1 cellular context compared by ENCODE assay signal in genomic region chr7:38398725-38399321, GRCh38.
TF ChIP-seq lines count a peak whose summit lies in the region.

No MANE protein-coding gene starts in this region.

TF ChIP-seq in WTC11, 78 proteins besides CTCF, POLR2A, EP300 and RAD21 (continued from another document):
- no peak for TF ChIP-seq USF2 (CRISPR knock-in tag; IDR thresholded peaks at IDR 0.05)
- no peak for TF ChIP-seq E2F4 (CRISPR knock-in tag; IDR thresholded peaks at IDR 0.05; ENCODE audit: borderline replicate concordance, low read depth)
- no peak for TF ChIP-seq ETV6 (CRISPR knock-in tag; IDR thresholded peaks at IDR 0.05)
- no peak for TF ChIP-seq IRF2 (CRISPR knock-in tag; IDR thresholded peaks at IDR 0.05; ENCODE audit: borderline replicate concordance, low read depth)
- TF ChIP-seq ZNF317 (CRISPR knock-in tag; IDR thresholded peaks at IDR 0.05; ENCODE audit: borderline replicate concordance, low read depth) = no peak
